In genomic region chr10:119834188-119834587, GRCh38 we compare ENCODE assay signal across 1 cellular context.
TF ChIP-seq lines count a peak whose summit lies in the region.

No MANE protein-coding gene starts in this region.

TF ChIP-seq in K562, 482 proteins besides CTCF, POLR2A, EP300 and RAD21 (continued from another document):
- TF ChIP-seq ATF3 (IDR thresholded peaks at IDR 0.05) (peak; percentile 73), ATF3 (CRISPR knock-in tag; conservative IDR thresholded peaks at IDR 0.05) (no peak), MCM3 (IDR thresholded peaks at IDR 0.05) (no peak), CCNT2 (IDR thresholded peaks at IDR 0.05; ENCODE audit: borderline replicate concordance, extremely low read depth, insufficient read length, low read depth, low read length) (peak; percentile 35), ELK1 (CRISPR knock-in tag; IDR thresholded peaks at IDR 0.05) (no peak), MTA1 (IDR thresholded peaks at IDR 0.05; ENCODE audit: borderline replicate concordance) (peak; percentile 43; the same call in 1 of the 2 replicates), SOX6 (IDR thresholded peaks at IDR 0.05) (peak; percentile 72), CREM (IDR thresholded peaks at IDR 0.05; ENCODE audit: low read depth) (0 out of 2 replicates have a peak, but pooled peaks have one; percentile 5), SAFB (IDR thresholded peaks at IDR 0.05; ENCODE audit: borderline replicate concordance, low read depth, low read length) (no peak), POLR2H (tag; IDR thresholded peaks at IDR 0.05; ENCODE audit: low read depth) (no peak), E4F1 (CRISPR knock-in tag; IDR thresholded peaks at IDR 0.05; ENCODE audit: borderline replicate concordance) (no peak), PREB (CRISPR knock-in tag; IDR thresholded peaks at IDR 0.05) (no peak), CHD1 (IDR thresholded peaks at IDR 0.05; ENCODE audit: low read length) (no peak), MLX (CRISPR knock-in tag; conservative IDR thresholded peaks at IDR 0.05) (no peak), HES1 (IDR thresholded peaks at IDR 0.05; ENCODE audit: low read depth) (peak; percentile 17; the same call in 1 of the 2 replicates), RCOR1 (IDR thresholded peaks at IDR 0.05; ENCODE audit: borderline replicate concordance in 1 of 2, low read depth in 2 of 2, low read length in 2 of 2) (peak in 1 of 2 experiments; percentile 92; a peak in 2 of 4 replicates), ZFP1 (CRISPR knock-in tag; IDR thresholded peaks at IDR 0.05) (peak; percentile 98), FOSL1 (tag; conservative IDR thresholded peaks at IDR 0.05) (peak; percentile 95), JUND (IDR thresholded peaks at IDR 0.05; ENCODE audit: borderline replicate concordance, low read depth, low read length) (peak; percentile 90), JUND (tag; IDR thresholded peaks at IDR 0.05; ENCODE audit: borderline replicate concordance, low read depth, low read length) (peak; percentile 84; the same call in 2 of the 3 replicates), PHTF2 (CRISPR knock-in tag; IDR thresholded peaks at IDR 0.05) (no peak), FOXA1 (IDR thresholded peaks at IDR 0.05; ENCODE audit: borderline replicate concordance) (0 out of 2 replicates have a peak, but pooled peaks have one; percentile 38), KDM1A (IDR thresholded peaks at IDR 0.05) (peak; percentile 68 to 75; a peak in 3 of 4 replicates), HMBOX1 (IDR thresholded peaks at IDR 0.05) (peak; percentile 54; the same call in 1 of the 2 replicates), TEAD1 (CRISPR knock-in tag; IDR thresholded peaks at IDR 0.05) (no peak), CBFA2T2 (conservative IDR thresholded peaks at IDR 0.05) (0 out of 2 replicates have a peak, but pooled peaks have one; percentile 5), TRIM28 (IDR thresholded peaks at IDR 0.05) (peak; percentile 37; the same call in 1 of the 2 replicates), NFE2 (IDR thresholded peaks at IDR 0.05; ENCODE audit: low read depth) (peak; percentile 26; the same call in 1 of the 2 replicates), STAT6 (CRISPR knock-in tag; IDR thresholded peaks at IDR 0.05) (no peak), TFE3 (CRISPR knock-in tag; IDR thresholded peaks at IDR 0.05) (no peak), PHF21A (IDR thresholded peaks at IDR 0.05; ENCODE audit: borderline replicate concordance, low read depth) (no peak)
